In the genomic region with DNA sequence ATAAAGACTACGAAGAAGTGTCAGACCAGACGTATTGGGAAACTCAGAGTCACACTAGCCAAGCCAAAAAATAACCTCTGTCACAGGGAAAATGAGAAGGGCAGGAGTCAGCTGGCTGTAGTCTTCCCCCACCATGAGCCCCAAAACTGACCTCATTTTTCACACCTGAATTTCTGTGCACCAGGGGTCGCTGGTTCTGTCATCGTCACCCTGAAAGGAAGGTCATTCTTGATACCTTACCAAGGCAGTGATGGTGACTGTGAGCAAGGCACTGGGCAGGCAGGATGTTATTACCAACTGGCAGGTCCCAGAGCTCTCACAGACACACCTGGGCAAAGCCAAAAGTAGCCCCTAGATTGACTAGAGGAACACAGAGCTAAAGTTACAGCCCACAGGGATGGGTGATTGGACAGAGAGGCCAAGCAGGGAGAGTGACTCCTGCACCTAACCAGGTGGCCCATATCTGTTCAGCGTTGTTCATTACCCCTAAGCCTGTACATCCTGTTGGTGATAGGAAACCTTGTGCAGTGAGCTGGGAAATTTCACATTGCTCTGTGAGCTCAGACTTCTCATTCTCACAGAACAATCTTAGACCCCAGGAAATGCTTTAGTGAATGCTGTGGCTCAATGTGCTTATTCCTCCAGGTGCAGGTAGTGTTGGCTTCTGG, we compare ENCODE assay signal across 1 cellular context.
TF ChIP-seq lines count a peak whose summit lies in the region.

No MANE protein-coding gene starts in this region.

TF ChIP-seq in GM23338, 12 proteins besides CTCF, POLR2A, EP300 and RAD21:
- TF ChIP-seq ZNF331 (CRISPR knock-in tag; IDR thresholded peaks at IDR 0.05; ENCODE audit: low read depth) (no peak), STAT1 (IDR thresholded peaks at IDR 0.05; ENCODE audit: unreplicated experiment) (no peak), EZH2 (IDR thresholded peaks at IDR 0.05; ENCODE audit: low read depth, unreplicated experiment) (no peak), ZNF114 (CRISPR knock-in tag; IDR thresholded peaks at IDR 0.05) (no peak), CREB1 (CRISPR knock-in tag; IDR thresholded peaks at IDR 0.05; ENCODE audit: low read depth) (no peak), EZH2phosphoT487 (IDR thresholded peaks at IDR 0.05; ENCODE audit: unreplicated experiment) (no peak), NANOG (IDR thresholded peaks at IDR 0.05; ENCODE audit: borderline replicate concordance) (no peak), JUNB (IDR thresholded peaks at IDR 0.05; ENCODE audit: unreplicated experiment) (no peak), POLR2AphosphoS5 (IDR thresholded peaks at IDR 0.05; ENCODE audit: low read depth) (no peak)
- TF ChIP-seq, protein P1, sequence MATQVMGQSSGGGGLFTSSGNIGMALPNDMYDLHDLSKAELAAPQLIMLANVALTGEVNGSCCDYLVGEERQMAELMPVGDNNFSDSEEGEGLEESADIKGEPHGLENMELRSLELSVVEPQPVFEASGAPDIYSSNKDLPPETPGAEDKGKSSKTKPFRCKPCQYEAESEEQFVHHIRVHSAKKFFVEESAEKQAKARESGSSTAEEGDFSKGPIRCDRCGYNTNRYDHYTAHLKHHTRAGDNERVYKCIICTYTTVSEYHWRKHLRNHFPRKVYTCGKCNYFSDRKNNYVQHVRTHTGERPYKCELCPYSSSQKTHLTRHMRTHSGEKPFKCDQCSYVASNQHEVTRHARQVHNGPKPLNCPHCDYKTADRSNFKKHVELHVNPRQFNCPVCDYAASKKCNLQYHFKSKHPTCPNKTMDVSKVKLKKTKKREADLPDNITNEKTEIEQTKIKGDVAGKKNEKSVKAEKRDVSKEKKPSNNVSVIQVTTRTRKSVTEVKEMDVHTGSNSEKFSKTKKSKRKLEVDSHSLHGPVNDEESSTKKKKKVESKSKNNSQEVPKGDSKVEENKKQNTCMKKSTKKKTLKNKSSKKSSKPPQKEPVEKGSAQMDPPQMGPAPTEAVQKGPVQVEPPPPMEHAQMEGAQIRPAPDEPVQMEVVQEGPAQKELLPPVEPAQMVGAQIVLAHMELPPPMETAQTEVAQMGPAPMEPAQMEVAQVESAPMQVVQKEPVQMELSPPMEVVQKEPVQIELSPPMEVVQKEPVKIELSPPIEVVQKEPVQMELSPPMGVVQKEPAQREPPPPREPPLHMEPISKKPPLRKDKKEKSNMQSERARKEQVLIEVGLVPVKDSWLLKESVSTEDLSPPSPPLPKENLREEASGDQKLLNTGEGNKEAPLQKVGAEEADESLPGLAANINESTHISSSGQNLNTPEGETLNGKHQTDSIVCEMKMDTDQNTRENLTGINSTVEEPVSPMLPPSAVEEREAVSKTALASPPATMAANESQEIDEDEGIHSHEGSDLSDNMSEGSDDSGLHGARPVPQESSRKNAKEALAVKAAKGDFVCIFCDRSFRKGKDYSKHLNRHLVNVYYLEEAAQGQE (IDR thresholded peaks at IDR 0.05; ENCODE audit: unreplicated experiment) = no peak
- TF ChIP-seq, protein P2, sequence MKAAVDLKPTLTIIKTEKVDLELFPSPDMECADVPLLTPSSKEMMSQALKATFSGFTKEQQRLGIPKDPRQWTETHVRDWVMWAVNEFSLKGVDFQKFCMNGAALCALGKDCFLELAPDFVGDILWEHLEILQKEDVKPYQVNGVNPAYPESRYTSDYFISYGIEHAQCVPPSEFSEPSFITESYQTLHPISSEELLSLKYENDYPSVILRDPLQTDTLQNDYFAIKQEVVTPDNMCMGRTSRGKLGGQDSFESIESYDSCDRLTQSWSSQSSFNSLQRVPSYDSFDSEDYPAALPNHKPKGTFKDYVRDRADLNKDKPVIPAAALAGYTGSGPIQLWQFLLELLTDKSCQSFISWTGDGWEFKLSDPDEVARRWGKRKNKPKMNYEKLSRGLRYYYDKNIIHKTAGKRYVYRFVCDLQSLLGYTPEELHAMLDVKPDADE (IDR thresholded peaks at IDR 0.05) = no peak
- TF ChIP-seq, protein P3, sequence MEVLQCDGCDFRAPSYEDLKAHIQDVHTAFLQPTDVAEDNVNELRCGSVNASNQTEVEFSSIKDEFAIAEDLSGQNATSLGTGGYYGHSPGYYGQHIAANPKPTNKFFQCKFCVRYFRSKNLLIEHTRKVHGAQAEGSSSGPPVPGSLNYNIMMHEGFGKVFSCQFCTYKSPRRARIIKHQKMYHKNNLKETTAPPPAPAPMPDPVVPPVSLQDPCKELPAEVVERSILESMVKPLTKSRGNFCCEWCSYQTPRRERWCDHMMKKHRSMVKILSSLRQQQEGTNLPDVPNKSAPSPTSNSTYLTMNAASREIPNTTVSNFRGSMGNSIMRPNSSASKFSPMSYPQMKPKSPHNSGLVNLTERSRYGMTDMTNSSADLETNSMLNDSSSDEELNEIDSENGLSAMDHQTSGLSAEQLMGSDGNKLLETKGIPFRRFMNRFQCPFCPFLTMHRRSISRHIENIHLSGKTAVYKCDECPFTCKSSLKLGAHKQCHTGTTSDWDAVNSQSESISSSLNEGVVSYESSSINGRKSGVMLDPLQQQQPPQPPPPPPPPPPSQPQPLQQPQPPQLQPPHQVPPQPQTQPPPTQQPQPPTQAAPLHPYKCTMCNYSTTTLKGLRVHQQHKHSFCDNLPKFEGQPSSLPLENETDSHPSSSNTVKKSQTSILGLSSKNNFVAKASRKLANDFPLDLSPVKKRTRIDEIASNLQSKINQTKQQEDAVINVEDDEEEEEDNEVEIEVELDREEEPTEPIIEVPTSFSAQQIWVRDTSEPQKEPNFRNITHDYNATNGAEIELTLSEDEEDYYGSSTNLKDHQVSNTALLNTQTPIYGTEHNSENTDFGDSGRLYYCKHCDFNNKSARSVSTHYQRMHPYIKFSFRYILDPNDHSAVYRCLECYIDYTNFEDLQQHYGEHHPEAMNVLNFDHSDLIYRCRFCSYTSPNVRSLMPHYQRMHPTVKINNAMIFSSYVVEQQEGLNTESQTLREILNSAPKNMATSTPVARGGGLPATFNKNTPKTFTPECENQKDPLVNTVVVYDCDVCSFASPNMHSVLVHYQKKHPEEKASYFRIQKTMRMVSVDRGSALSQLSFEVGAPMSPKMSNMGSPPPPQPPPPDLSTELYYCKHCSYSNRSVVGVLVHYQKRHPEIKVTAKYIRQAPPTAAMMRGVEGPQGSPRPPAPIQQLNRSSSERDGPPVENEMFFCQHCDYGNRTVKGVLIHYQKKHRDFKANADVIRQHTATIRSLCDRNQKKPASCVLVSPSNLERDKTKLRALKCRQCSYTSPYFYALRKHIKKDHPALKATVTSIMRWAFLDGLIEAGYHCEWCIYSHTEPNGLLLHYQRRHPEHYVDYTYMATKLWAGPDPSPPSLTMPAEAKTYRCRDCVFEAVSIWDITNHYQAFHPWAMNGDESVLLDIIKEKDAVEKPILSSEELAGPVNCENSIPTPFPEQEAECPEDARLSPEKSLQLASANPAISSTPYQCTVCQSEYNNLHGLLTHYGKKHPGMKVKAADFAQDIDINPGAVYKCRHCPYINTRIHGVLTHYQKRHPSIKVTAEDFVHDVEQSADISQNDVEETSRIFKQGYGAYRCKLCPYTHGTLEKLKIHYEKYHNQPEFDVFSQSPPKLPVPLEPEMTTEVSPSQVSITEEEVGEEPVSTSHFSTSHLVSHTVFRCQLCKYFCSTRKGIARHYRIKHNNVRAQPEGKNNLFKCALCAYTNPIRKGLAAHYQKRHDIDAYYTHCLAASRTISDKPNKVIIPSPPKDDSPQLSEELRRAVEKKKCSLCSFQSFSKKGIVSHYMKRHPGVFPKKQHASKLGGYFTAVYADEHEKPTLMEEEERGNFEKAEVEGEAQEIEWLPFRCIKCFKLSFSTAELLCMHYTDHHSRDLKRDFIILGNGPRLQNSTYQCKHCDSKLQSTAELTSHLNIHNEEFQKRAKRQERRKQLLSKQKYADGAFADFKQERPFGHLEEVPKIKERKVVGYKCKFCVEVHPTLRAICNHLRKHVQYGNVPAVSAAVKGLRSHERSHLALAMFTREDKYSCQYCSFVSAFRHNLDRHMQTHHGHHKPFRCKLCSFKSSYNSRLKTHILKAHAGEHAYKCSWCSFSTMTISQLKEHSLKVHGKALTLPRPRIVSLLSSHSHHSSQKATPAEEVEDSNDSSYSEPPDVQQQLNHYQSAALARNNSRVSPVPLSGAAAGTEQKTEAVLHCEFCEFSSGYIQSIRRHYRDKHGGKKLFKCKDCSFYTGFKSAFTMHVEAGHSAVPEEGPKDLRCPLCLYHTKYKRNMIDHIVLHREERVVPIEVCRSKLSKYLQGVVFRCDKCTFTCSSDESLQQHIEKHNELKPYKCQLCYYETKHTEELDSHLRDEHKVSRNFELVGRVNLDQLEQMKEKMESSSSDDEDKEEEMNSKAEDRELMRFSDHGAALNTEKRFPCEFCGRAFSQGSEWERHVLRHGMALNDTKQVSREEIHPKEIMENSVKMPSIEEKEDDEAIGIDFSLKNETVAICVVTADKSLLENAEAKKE (CRISPR knock-in tag; IDR thresholded peaks at IDR 0.05) = no peak
TF ChIP-seq in GM23338: peak in this region for 0.
